In the genomic region with DNA sequence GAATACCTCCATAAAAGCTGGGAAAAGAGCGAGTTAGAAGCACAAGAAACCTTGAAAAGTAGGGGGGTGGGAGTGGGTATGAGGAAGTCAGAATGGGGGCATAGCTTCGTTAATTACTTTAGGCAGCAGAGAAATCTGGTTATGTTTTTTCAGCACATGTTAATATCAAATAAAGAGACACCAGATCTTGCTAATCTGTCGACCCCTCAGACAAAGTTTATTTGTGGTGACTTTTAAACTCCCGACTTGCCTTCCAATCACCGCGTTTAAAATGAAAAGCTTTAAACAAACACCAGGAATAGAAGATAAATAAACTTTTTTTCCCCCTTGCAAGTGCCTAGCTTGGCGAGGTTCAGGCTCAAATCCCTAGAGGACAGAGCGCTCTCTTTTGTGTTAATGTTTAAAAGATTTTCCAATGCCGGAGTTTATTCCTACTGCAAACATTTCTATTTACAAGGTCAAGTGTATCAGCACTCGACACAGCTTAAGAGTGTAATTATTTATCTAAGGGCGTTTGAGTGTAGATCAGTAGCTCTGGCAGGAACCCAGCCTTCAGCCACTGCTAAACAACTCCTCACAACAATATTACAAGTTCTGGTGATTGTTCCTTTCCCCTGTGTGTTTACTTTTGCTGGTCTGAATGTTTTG, we compare ENCODE assay signal across 10 cellular contexts. TPM values are rescaled to one million over a fixed set of nuclear protein-coding genes. Genes with fewer than 3 reads are reported as not detected.
DNase-seq lines count a peak whose midpoint lies in the region; ATAC-seq and TF ChIP-seq lines count a peak whose summit lies in the region.
"Had no signal": no experiment of that assay in that cellular context is flagged by ENCODE, and none has a peak within 500 bp of the region (broad histone marks: within the 10 kb centered on the region; RNA-seq: fewer than 3 reads in every experiment).

No MANE protein-coding gene starts in this region.

- H3K27me3 ChIP-seq in HCT116 (ENCODE audit: insufficient read depth, low read length) (peaks cover 68% of the 10 kb centered on the region), SK-N-SH (ENCODE audit: insufficient read depth) (no peaks in the 10 kb centered on the region), iPS-20b (ENCODE audit: insufficient read depth, low read length) (peaks cover 63% of the 10 kb centered on the region), gastrocnemius medialis (peaks cover 5 to 32% (median 7%) of the 10 kb centered on the region in 3 donors), spleen (replicated peaks in 1 of 7) (peaks cover 0 to 89% (median 39%) of the 10 kb centered on the region in 7 donors)

- H2AFZ ChIP-seq in HCT116 (ENCODE audit: low read depth, low read length, poor library complexity, severe bottlenecking) (no peak overlapping the region), SK-N-SH (ENCODE audit: low read depth) (no peak overlapping the region)

- CTCF ChIA-PET in HCT116 (lab: Charles Lee), result no interaction called here
- CTCF ChIA-PET in SK-N-SH (lab: Yijun Ruan, JAX), result interaction anchor here (0.6 to 0.8 kb wide), 3 partner anchors 377 to 456 kb away, joined by 3 to 4 read pairs (median 3); no protein-coding TSS in a partner anchor

- H3K4me1 Mint-ChIP-seq in HFFc6 (ENCODE audit: low read depth), result peaks cover 13% of the 10 kb centered on the region

- no peak for DNase-seq in HCT116 (ENCODE audit: low read depth, low spot score)
- no peak for DNase-seq in SK-N-SH
- DNase-seq in gastrocnemius medialis, result no peak
- no peak for DNase-seq in HFFc6
- no peak for DNase-seq in HT-29 (ENCODE audit: low spot score)
- DNase-seq in spleen, result no peak
- DNase-seq: activated T-cell treated with anti-CD3 and anti-CD28 coated beads, Interleukin-2, amount 50 U/mL, for 24 hours had no signal

- H3K9ac ChIP-seq in HCT116 (ENCODE audit: low read length) (no peak overlapping the region), SK-N-SH (no peak overlapping the region), iPS-20b (ENCODE audit: low read depth, low read length) (peak overlapping the region; percentile 18; the same call in 1 of the 2 replicates)

- POLR2A ChIA-PET in HCT116 (lab: Charles Lee), result no interaction called here
- POLR2A ChIA-PET in SK-N-SH (lab: Yijun Ruan, JAX), result no interaction called here

- H3K4me1 ChIP-seq in HCT116 (ENCODE audit: control insufficient read depth in 1 of 2, insufficient read depth in 2 of 2, low read length in 2 of 2) (peaks cover 5 to 9% of the 10 kb centered on the region in 2 experiments; a peak in 2 of 4 replicates), SK-N-SH (ENCODE audit: control insufficient read depth in 1 of 2, insufficient read depth in 2 of 2, low read depth in 1 of 2, low read length in 1 of 2) (peaks cover 5 to 6% of the 10 kb centered on the region in 2 experiments; a peak in 2 of 4 replicates), iPS-20b (ENCODE audit: insufficient read depth, low read length) (peaks cover 51% of the 10 kb centered on the region), gastrocnemius medialis (peaks cover 9 to 11% of the 10 kb centered on the region in 2 donors), spleen (peaks cover 3 to 28% (median 21%) of the 10 kb centered on the region in 6 donors)

- H4K20me1 ChIP-seq in HCT116 (ENCODE audit: insufficient read depth), result no peaks in the 10 kb centered on the region; the same call in 1 of the 2 replicates
- H4K20me1 ChIP-seq in SK-N-SH (ENCODE audit: insufficient read depth), result no peaks in the 10 kb centered on the region; the same call in 1 of the 2 replicates

- H3K4me3 ChIP-seq in HCT116 (replicated peaks in 1 of 2; ENCODE audit: low read depth in 1 of 2, low read length in 2 of 2), result no peak overlapping the region
- H3K4me3 ChIP-seq in SK-N-SH (ENCODE audit: low read depth in 2 of 2, low read length in 1 of 2), result no peak overlapping the region
- H3K4me3 ChIP-seq in iPS-20b (ENCODE audit: low read length), result peak overlapping the region; percentile 77
- H3K4me3 ChIP-seq in gastrocnemius medialis, result peak overlapping the region in 2 of 4 donors; percentile 18 to 81
- H3K4me3 ChIP-seq in spleen, result peak overlapping the region in 1 of 8 donors; percentile 99

- H3K36me3 Mint-ChIP-seq in HFFc6 (ENCODE audit: low read depth), result no peaks in the 10 kb centered on the region

- no peaks in the 10 kb centered on the region for H3K9me2 ChIP-seq in HCT116 (ENCODE audit: insufficient read depth)
- H3K9me2 ChIP-seq in SK-N-SH, result no peaks in the 10 kb centered on the region

- H3K79me2 ChIP-seq in HCT116 (ENCODE audit: insufficient read depth, low read length), result no peaks in the 10 kb centered on the region
- H3K79me2 ChIP-seq in SK-N-SH (ENCODE audit: insufficient read depth), result peaks cover 16% of the 10 kb centered on the region

- H3K27ac Mint-ChIP-seq in HFFc6, result no peak overlapping the region
- H3K27ac Mint-ChIP-seq: activated T-cell treated with anti-CD3 and anti-CD28 coated beads, Interleukin-2, amount 50 U/mL, for 24 hours had no signal

- H3K4me2 ChIP-seq in HCT116 (ENCODE audit: low read length) (no peak overlapping the region), SK-N-SH (no peak overlapping the region)

- intact Hi-C loops in HCT116 (cut with micrococcal nuclease) (no loop called here), gastrocnemius medialis (cut with DNase I; ENCODE audit: low total_unique reads) (loop anchor here (10.0 kb wide), 1 partner anchor 381 kb away; no protein-coding TSS in a partner anchor), spleen (cut with DNase I; ENCODE audit: low total_unique reads) (no loop called here)

- no peak for TF ChIP-seq EP300 in SK-N-SH (IDR thresholded peaks at IDR 0.05; ENCODE audit: borderline replicate concordance in 1 of 2, low read depth in 1 of 2, low read length in 1 of 2)

- no peak for TF ChIP-seq POLR2A in HCT116 (IDR thresholded peaks at IDR 0.05; ENCODE audit: borderline replicate concordance, extremely low read depth, insufficient read depth, insufficient read length)
- no peak for TF ChIP-seq POLR2A in gastrocnemius medialis (IDR thresholded peaks at IDR 0.05)
- no peak for TF ChIP-seq POLR2A in spleen (IDR thresholded peaks at IDR 0.05)

- TF ChIP-seq RAD21 in HCT116 (IDR thresholded peaks at IDR 0.05; ENCODE audit: low read depth) (no peak), SK-N-SH (IDR thresholded peaks at IDR 0.05; ENCODE audit: low read length) (no peak)

- no peak overlapping the region for H3K4me3 Mint-ChIP-seq in HFFc6
- H3K4me3 Mint-ChIP-seq: activated T-cell treated with anti-CD3 and anti-CD28 coated beads, Interleukin-2, amount 50 U/mL, for 24 hours had no signal

- H3K9me3 Mint-ChIP-seq in HFFc6, result no peaks in the 10 kb centered on the region
- H3K9me3 Mint-ChIP-seq: activated T-cell treated with anti-CD3 and anti-CD28 coated beads, Interleukin-2, amount 50 U/mL, for 24 hours had no signal

- H3F3A ChIP-seq in SK-N-SH (replicated peaks; ENCODE audit: insufficient read depth), result peaks cover 5% of the 10 kb centered on the region

- H3K9me3 ChIP-seq in HCT116 (ENCODE audit: control insufficient read depth in 1 of 2, insufficient read depth in 1 of 2, low read depth in 1 of 2, low read length in 2 of 2), result no peaks in the 10 kb centered on the region
- no peaks in the 10 kb centered on the region for H3K9me3 ChIP-seq in SK-N-SH
- H3K9me3 ChIP-seq in iPS-20b (ENCODE audit: insufficient read depth, low read depth, low read length), result no peaks in the 10 kb centered on the region
- no peaks in the 10 kb centered on the region for H3K9me3 ChIP-seq in gastrocnemius medialis
- no peaks in the 10 kb centered on the region for H3K9me3 ChIP-seq in spleen
- H3K9me3 ChIP-seq: neutrophil had no signal

- RAD21 ChIA-PET in HCT116 (lab: Charles Lee; ENCODE audit: low non-redundant PET in 1 of 2, low total read pairs in 2 of 2, uncharacterized antibody in 2 of 2, unreplicated experiment in 2 of 2), result no interaction called here

- H3K27ac ChIP-seq in HCT116 (ENCODE audit: low read depth, low read length) (no peak overlapping the region), SK-N-SH (ENCODE audit: low read depth in 2 of 2, low read length in 1 of 2) (peak overlapping the region in 1 of 2 experiments; percentile 93; a peak in 1 of 4 replicates), iPS-20b (ENCODE audit: low read length) (no peak overlapping the region), gastrocnemius medialis (peak overlapping the region in 3 of 4 donors; percentile 31 to 80 (median 51)), spleen (no peak overlapping the region)
- H3K27ac ChIP-seq: neutrophil had no signal

- H3K27me3 Mint-ChIP-seq in HFFc6 (ENCODE audit: insufficient read depth), result peaks cover 9% of the 10 kb centered on the region; the same call in 1 of the 2 replicates

- in situ Hi-C loops in gastrocnemius medialis (cut with MboI; ENCODE audit: low sequenced_read_pairs in 4 of 4), result loop anchor here in 1 of 4 donors (25.0 kb wide), 1 partner anchor 456 kb away; no protein-coding TSS in a partner anchor

- TF ChIP-seq CTCF in HCT116 (IDR thresholded peaks at IDR 0.05 in 2 of 3, conservative IDR thresholded peaks at IDR 0.05 in 1 of 3; ENCODE audit: borderline replicate concordance in 1 of 3, insufficient read depth in 1 of 3, low read depth in 2 of 3, low read length in 2 of 3) (no peak), SK-N-SH (IDR thresholded peaks at IDR 0.05) (no peak), gastrocnemius medialis (IDR thresholded peaks at IDR 0.05 in 4 of 5, conservative IDR thresholded peaks at IDR 0.05 in 1 of 5) (no peak), HFFc6 (IDR thresholded peaks at IDR 0.05) (no peak), spleen (IDR thresholded peaks at IDR 0.05 in 8 of 11, conservative IDR thresholded peaks at IDR 0.05 in 3 of 11) (no peak)

- BruUV-seq in HCT116 (replicated peaks; lab: Mats Ljungman, UMichigan), result no TSS peak

- ATAC-seq in HCT116 (no peak), gastrocnemius medialis (no peak), HG03108 (IDR thresholded peaks at IDR 0.05; ENCODE audit: unreplicated experiment) (no peak)

- no peaks in the 10 kb centered on the region for H3K36me3 ChIP-seq in HCT116 (ENCODE audit: control insufficient read depth in 1 of 2, insufficient read depth in 2 of 2, low read length in 2 of 2)
- H3K36me3 ChIP-seq in SK-N-SH (replicated peaks in 1 of 2; ENCODE audit: control insufficient read depth in 1 of 2, insufficient read depth in 2 of 2, low read length in 1 of 2), result peaks cover 0 to 6% of the 10 kb centered on the region in 2 experiments
- no peaks in the 10 kb centered on the region for H3K36me3 ChIP-seq in iPS-20b (ENCODE audit: insufficient read depth, low read depth, low read length)
- H3K36me3 ChIP-seq in gastrocnemius medialis, result no peaks in the 10 kb centered on the region
- no peaks in the 10 kb centered on the region for H3K36me3 ChIP-seq in spleen
- H3K36me3 ChIP-seq: neutrophil had no signal

- 67% methylated on average over 11 of the region's 11 CpGs for WGBS in SK-N-SH (ENCODE audit: low lambda C conversion rate)
- WGBS in spleen, 5 donors, result 28 to 35% (median 30%) methylated on average over 11 of the region's 11 CpGs

RNA-seq across cellular contexts. Expression of gene GAS1, which starts 4.0 kb away (rescaled TPM):
- 0.07 TPM for total RNA-seq in HCT116 (2021; ENCODE audit: unreplicated experiment)
- polyA plus RNA-seq in HCT116 (2012), result not detected in 2 replicates
- polyA plus RNA-seq in SK-N-SH (2012; rRNA removed), result 37.8 and 38.9 TPM in 2 replicates
- 31.7 and 34.2 TPM in 2 replicates for polyA plus RNA-seq in SK-N-SH (2012; cell fraction: cytosol; rRNA removed)
- polyA plus RNA-seq in SK-N-SH (2012; cell fraction: nucleus; rRNA removed), result 34.5 and 40.1 TPM in 2 replicates
- total RNA-seq in gastrocnemius medialis, result 10 to 100 TPM; 15.6 to 50.4 (median 29.0) TPM
- total RNA-seq in HFFc6 (2021; fragmentation: NEBNext Ultra II Directional; extraction: Animal tissue kit (Norgen Biotek cat#: 25700)), result 1 to 10 TPM; 5.4 to 8.1 (median 7.4) TPM
- total RNA-seq in HT-29 (2014; rRNA removed; shearing (Covaris generic)), result 0.03 and 0.21 TPM in 2 replicates
- total RNA-seq in spleen, result 10 to 100 TPM in 1 of 7 donors, 1 to 10 TPM in 6; 2.0 to 13.2 (median 6.9) TPM
- polyA plus RNA-seq in spleen, result 1 to 10 TPM; 2.0 to 7.2 (median 2.3) TPM

Comparison
In these comparisons a context has a peak if more than half of its experiments do, and no peak if none do; other contexts are left out.
1. H3K27ac ChIP-seq: peak in gastrocnemius medialis (3 of 4); none in HCT116 (single experiment), iPS-20b (single experiment) and spleen (0 of 8).
2. Of the 11 proteins assayed by ChIP-seq in both SK-N-SH and HCT116: peak only in SK-N-SH: POLR2AphosphoS5 and ZBTB33; only in HCT116: EZH2phosphoT487; in both: none; in neither: 8.